7 cellular contexts compared by ENCODE assay signal in the genomic region with DNA sequence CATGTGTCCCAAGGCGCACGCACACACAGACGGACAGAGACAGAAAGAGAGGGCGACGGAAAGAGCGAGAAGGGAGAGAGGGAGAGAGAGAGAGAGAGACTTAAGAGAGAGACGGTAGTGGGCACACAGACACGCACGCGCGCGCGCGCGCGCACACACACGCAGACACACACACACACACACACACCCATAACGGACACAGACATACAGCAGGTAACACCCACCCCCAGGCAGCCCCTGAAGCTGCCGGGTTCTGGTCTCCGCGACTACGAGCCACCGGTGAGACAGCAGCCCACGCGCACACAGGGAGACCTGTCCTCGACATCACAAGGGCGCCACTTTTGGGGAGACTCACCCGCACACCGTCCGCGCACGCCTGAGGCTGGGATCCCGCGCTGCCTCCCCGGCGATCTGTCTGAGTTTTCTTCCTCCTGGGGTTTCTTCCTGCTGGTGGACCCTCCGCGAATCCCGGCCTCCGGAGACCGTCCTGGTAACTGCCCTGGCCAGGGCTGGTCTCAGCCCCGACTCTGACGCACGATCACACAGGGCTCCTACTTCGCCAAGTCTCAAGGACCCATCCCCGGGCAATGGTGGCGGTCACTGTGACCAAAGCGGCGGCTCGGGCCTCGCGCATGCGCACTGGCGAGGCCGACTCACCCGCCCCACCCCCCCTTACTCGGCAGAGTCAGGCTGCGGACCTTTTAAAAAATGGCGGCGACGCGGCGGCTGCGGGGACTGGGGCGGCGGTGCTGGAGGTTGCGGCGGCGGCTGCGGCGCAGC.
DNase-seq lines count a peak whose midpoint lies in the region; ATAC-seq, FAIRE-seq and TF ChIP-seq lines count a peak whose summit lies in the region.
"Not testable (repeated sequence)": the region's sequence is repeated elsewhere in the genome, so short reads cannot be mapped to it uniquely, and the experiment has no call there.

No MANE protein-coding gene starts in this region.

- H3K4me1 ChIP-seq in GM12878 (ENCODE audit: control insufficient read depth, insufficient read depth, low read length); mononuclear cell (ENCODE audit: insufficient read depth, low read length): not testable (repeated sequence)

- H3K4me3 ChIP-seq in GM12878 = not testable (repeated sequence)
- H3K4me3 ChIP-seq in fibroblast of villous mesenchyme (ENCODE audit: low read depth, low read length) = peak overlapping the region; percentile 46
- H3K4me3 ChIP-seq in mononuclear cell (ENCODE audit: low read length) = peak overlapping the region; percentile 58

- H3K79me2 ChIP-seq in GM12878 (ENCODE audit: control insufficient read depth, insufficient read depth, low read length) = not testable (repeated sequence)

- BruUV-seq in GM12878 (replicated peaks; lab: Mats Ljungman, UMichigan) = not testable (repeated sequence)

- H3K27ac ChIP-seq in GM12878 (ENCODE audit: control insufficient read depth, insufficient read depth) = not testable (repeated sequence)

- not testable (repeated sequence) for TF ChIP-seq EP300 in GM12878 (IDR thresholded peaks at IDR 0.05; ENCODE audit: borderline replicate concordance in 1 of 2, control insufficient read depth in 1 of 2, low read depth in 2 of 2, low read length in 2 of 2)

- SMC1A ChIA-PET in GM12878 (lab: Charles Lee; ENCODE audit: uncharacterized antibody, unreplicated experiment) = not testable (repeated sequence)

- POLR2A ChIA-PET in GM12878 (lab: Charles Lee) = not testable (repeated sequence)

- not testable (repeated sequence) for H3K36me3 ChIP-seq in GM12878 (ENCODE audit: control insufficient read depth in 2 of 2, insufficient read depth in 2 of 2, low read length in 1 of 2)

- intact Hi-C loops in GM12878 (cut with micrococcal nuclease; ENCODE audit: unreplicated experiment) = not testable (repeated sequence)

- RAD21 ChIA-PET in GM12878 (lab: Charles Lee; ENCODE audit: unreplicated experiment) = not testable (repeated sequence)

- not testable (repeated sequence) for H3K9me3 ChIP-seq in GM12878 (replicated peaks; ENCODE audit: control insufficient read depth, insufficient read depth, low read length); mononuclear cell (ENCODE audit: low read depth, low read length)

- TF ChIP-seq RAD21 in GM12878 (IDR thresholded peaks at IDR 0.05; ENCODE audit: insufficient read depth, low read depth, low read length) = not testable (repeated sequence)

- not testable (repeated sequence) for H3K27me3 ChIP-seq in GM12878 (replicated peaks in 1 of 2; ENCODE audit: control insufficient read depth in 2 of 2, insufficient read depth in 2 of 2, low read length in 1 of 2); mononuclear cell (ENCODE audit: insufficient read depth, low read length)

- H4K20me1 ChIP-seq in GM12878 (ENCODE audit: control insufficient read depth, insufficient read depth) = not testable (repeated sequence)

- peak; percentile 7 for DNase-seq in M059J (ENCODE audit: low read depth)
- peak; percentile 49 to 57 for DNase-seq in activated CD4-positive, alpha-beta T cell treated with anti-CD3 and anti-CD28 coated beads, Interleukin-2, amount 50 U/mL, for 48 hours
- not testable (repeated sequence) for DNase-seq in GM12878 (ENCODE audit: low read depth, low spot score)
- peak; percentile 12 for DNase-seq in fibroblast of villous mesenchyme (ENCODE audit: low read depth)
- DNase-seq in stimulated activated CD4-positive, alpha-beta T cell treated with anti-CD3 and anti-CD28 coated beads, Interleukin-12 subunit alpha, Interleukin-12 subunit beta, amount 100 ng/mL, for 4 hours = peak; percentile 11

- not testable (repeated sequence) for TF ChIP-seq CTCF in GM12878 (IDR thresholded peaks at IDR 0.05 in 2 of 3, conservative IDR thresholded peaks at IDR 0.05 in 1 of 3; ENCODE audit: control insufficient read depth in 2 of 3, extremely low read depth in 1 of 3, insufficient read depth in 1 of 3, low read depth in 3 of 3, low read length in 3 of 3); fibroblast of villous mesenchyme (IDR thresholded peaks at IDR 0.05; ENCODE audit: insufficient read depth, low read depth, low read length)

- in situ Hi-C loops in GM12878 (cut with MboI) = not testable (repeated sequence)

- not testable (repeated sequence) for H3K9ac ChIP-seq in GM12878 (ENCODE audit: control insufficient read depth, insufficient read depth, low read length)

- H2AFZ ChIP-seq in GM12878 (ENCODE audit: control insufficient read depth, low read depth, low read length) = not testable (repeated sequence)

- CTCF ChIA-PET in GM12878 (lab: Yijun Ruan, JAX) = not testable (repeated sequence)

- not testable (repeated sequence) for H3K4me2 ChIP-seq in GM12878 (ENCODE audit: control insufficient read depth, insufficient read depth)

- WGBS in GM12878 (ENCODE audit: insufficient coverage, insufficient replicate concordance, low lambda C conversion rate, missing lambda C conversion rate) = no CpG with 5 or more reads among the region's 71 CpGs

- peak; percentile 91 for ATAC-seq in GM12878

- FAIRE-seq in GM12878 (lab: Jason Lieb, UNC) = not testable (repeated sequence)

- peak; percentile 30 for TF ChIP-seq POLR2A in GM19193 (IDR thresholded peaks at IDR 0.05; ENCODE audit: extremely low read depth, insufficient read depth, insufficient read length)
- not testable (repeated sequence) for TF ChIP-seq POLR2A in GM12878 (IDR thresholded peaks at IDR 0.05; ENCODE audit: low read depth, low read length)
